2 cellular contexts compared by ENCODE assay signal in the genomic region with DNA sequence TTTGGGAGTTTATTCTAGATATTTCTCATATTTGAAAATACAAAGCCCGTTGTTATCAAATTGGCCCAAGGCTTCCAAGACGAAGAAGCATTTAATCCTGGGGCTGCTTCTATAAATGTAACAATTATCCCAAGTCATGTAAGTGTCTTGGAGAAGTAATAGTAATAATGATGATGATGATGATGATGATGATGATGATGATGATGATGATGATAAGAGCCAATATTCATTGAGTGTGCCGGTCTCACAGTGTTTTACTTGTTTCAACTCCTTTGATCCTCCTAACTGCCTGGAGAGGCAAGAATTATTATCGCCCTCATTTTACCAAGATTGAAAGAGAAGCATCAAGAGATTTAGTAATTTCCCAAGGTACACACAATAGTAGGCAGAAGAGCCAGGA.
A peak's percentile ranks its signal among the peaks of the same experiment; 100 is the strongest.
TF ChIP-seq lines count a peak whose summit lies in the region.

No MANE protein-coding gene starts in this region.

TF ChIP-seq in HEK293, 187 proteins besides CTCF, POLR2A, EP300 and RAD21:
- TF ChIP-seq, protein P1, sequence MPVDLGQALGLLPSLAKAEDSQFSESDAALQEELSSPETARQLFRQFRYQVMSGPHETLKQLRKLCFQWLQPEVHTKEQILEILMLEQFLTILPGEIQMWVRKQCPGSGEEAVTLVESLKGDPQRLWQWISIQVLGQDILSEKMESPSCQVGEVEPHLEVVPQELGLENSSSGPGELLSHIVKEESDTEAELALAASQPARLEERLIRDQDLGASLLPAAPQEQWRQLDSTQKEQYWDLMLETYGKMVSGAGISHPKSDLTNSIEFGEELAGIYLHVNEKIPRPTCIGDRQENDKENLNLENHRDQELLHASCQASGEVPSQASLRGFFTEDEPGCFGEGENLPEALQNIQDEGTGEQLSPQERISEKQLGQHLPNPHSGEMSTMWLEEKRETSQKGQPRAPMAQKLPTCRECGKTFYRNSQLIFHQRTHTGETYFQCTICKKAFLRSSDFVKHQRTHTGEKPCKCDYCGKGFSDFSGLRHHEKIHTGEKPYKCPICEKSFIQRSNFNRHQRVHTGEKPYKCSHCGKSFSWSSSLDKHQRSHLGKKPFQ (tag by site-specific recombination; IDR thresholded peaks at IDR 0.05): no peak
- TF ChIP-seq ZNF558 (tag by site-specific recombination; IDR thresholded peaks at IDR 0.05): no peak
- no peak for TF ChIP-seq ZNF354C (tag by site-specific recombination; IDR thresholded peaks at IDR 0.05; ENCODE audit: borderline replicate concordance, low read depth)
- TF ChIP-seq PRDM1 (tag by site-specific recombination; IDR thresholded peaks at IDR 0.05): no peak
- no peak for TF ChIP-seq ZNF660 (tag by site-specific recombination; IDR thresholded peaks at IDR 0.05)
- TF ChIP-seq KLF1 (tag by site-specific recombination; IDR thresholded peaks at IDR 0.05): no peak
- TF ChIP-seq KLF7 (tag by site-specific recombination; IDR thresholded peaks at IDR 0.05; ENCODE audit: borderline replicate concordance): no peak
- TF ChIP-seq, protein P2, sequence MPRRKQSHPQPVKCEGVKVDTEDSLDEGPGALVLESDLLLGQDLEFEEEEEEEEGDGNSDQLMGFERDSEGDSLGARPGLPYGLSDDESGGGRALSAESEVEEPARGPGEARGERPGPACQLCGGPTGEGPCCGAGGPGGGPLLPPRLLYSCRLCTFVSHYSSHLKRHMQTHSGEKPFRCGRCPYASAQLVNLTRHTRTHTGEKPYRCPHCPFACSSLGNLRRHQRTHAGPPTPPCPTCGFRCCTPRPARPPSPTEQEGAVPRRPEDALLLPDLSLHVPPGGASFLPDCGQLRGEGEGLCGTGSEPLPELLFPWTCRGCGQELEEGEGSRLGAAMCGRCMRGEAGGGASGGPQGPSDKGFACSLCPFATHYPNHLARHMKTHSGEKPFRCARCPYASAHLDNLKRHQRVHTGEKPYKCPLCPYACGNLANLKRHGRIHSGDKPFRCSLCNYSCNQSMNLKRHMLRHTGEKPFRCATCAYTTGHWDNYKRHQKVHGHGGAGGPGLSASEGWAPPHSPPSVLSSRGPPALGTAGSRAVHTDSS (tag by site-specific recombination; IDR thresholded peaks at IDR 0.05): peak; percentile 94
- TF ChIP-seq GFI1B (tag by site-specific recombination; IDR thresholded peaks at IDR 0.05): no peak
TF ChIP-seq in HEK293: peak in this region for 1.

TF ChIP-seq in IMR-90, 13 proteins besides CTCF, POLR2A, EP300 and RAD21 (continued from another document):
- TF ChIP-seq FOS (IDR thresholded peaks at IDR 0.05; ENCODE audit: low read depth, low read length) (no peak), MAFK (IDR thresholded peaks at IDR 0.05; ENCODE audit: low read depth, low read length) (no peak), ELK1 (IDR thresholded peaks at IDR 0.05; ENCODE audit: borderline replicate concordance, low read depth, low read length) (no peak), RFX5 (IDR thresholded peaks at IDR 0.05; ENCODE audit: low read depth, low read length) (no peak), BHLHE40 (IDR thresholded peaks at IDR 0.05; ENCODE audit: low read depth, low read length) (no peak), CEBPB (IDR thresholded peaks at IDR 0.05; ENCODE audit: low read depth, low read length) (no peak), CHD1 (IDR thresholded peaks at IDR 0.05; ENCODE audit: low read depth, low read length) (no peak)
